In the genomic region with DNA sequence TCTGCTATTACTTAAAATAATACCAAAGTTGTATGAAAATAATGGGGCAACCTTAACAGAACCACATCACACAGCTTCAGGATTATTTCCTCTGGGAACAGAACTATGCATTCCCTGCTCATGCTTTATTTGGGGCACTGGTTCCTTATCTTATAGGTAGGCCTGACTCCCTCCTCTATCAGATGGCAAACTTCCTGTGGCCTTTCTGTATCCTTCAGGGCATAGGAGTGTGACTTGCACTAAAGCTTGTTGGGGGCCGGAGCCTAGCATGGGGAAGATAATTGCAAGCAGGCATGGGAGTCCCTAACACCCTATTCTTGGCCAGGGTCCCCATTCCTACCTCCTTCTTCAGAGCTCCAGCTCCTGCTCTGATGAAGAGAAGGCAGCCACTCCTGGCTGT, we compare ENCODE assay signal across 1 cellular context.
TF ChIP-seq lines count a peak whose summit lies in the region.

No MANE protein-coding gene starts in this region.

TF ChIP-seq in IMR-90, 13 proteins besides CTCF, POLR2A, EP300 and RAD21:
- no peak for TF ChIP-seq RCOR1 (IDR thresholded peaks at IDR 0.05; ENCODE audit: insufficient replicate concordance, low read length)
- no peak for TF ChIP-seq BHLHE40 (IDR thresholded peaks at IDR 0.05; ENCODE audit: low read depth, low read length)
- TF ChIP-seq CHD1 (IDR thresholded peaks at IDR 0.05; ENCODE audit: low read depth, low read length) = no peak
- TF ChIP-seq MAFK (IDR thresholded peaks at IDR 0.05; ENCODE audit: low read depth, low read length) = no peak
- no peak for TF ChIP-seq CEBPB (IDR thresholded peaks at IDR 0.05; ENCODE audit: low read depth, low read length)
- TF ChIP-seq SMC3 (IDR thresholded peaks at IDR 0.05; ENCODE audit: low read depth, low read length) = no peak
- no peak for TF ChIP-seq MAZ (IDR thresholded peaks at IDR 0.05; ENCODE audit: borderline replicate concordance, low read depth, low read length)
